14 cellular contexts compared by ENCODE assay signal in the genomic region with DNA sequence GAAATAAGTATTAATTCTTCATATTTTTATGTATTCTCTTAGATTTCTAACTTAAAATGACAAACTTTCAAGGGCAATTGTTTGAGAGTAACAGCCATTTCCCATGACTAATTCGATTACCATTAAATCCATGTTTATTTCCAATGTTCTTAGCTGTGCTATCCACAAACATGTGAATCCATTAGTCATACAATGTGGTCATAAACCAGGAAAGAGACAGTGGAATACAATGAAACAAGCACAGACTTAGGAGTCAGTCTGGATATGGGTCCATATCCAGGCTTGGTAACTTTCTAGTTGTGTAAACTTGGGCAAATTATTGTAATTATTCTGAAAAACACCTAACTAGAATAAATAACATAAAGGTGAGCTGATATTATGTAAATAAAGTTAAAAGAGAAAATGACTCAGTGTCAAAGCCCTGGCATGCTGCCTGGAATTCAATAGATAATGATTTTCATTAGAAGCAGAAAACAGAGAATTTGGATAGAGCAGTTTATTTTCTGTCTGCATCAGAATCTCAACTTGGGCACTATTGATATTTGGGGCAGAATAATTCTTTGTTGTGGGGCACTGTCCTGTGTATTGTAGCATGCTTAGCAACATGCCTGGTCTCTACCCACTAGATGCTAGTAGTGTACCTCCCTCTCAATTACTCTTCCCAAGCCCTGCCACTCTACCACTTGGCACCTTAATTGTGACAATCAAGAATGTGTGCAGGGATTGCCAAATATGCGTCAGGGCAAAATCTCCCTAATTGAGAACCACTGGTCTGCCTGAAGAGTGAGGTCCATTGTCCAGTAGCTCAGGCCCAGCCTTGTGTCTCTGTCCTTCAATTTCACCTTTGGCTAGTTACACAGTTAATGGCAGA. TPM values are rescaled to one million over a fixed set of nuclear protein-coding genes. Genes with fewer than 3 reads are reported as not detected.
DNase-seq lines count a peak whose midpoint lies in the region; ATAC-seq and TF ChIP-seq lines count a peak whose summit lies in the region.
"Had no signal": no experiment of that assay in that cellular context is flagged by ENCODE, and none has a peak within 500 bp of the region (broad histone marks: within the 10 kb centered on the region; RNA-seq: fewer than 3 reads in every experiment).

No MANE protein-coding gene starts in this region.

- no peak overlapping the region for H3K27ac ChIP-seq in adrenal gland
- H3K27ac ChIP-seq: BLaER1 had no signal

- no peak for TF ChIP-seq CTCF in adrenal gland (IDR thresholded peaks at IDR 0.05)

- H3K36me3 ChIP-seq in adrenal gland (replicated peaks in 1 of 2) = no peaks in the 10 kb centered on the region
- H3K36me3 ChIP-seq: BLaER1 had no signal

- H3K27me3 ChIP-seq in adrenal gland = no peaks in the 10 kb centered on the region
- H3K27me3 ChIP-seq: BLaER1 had no signal

- ATAC-seq in GM21515 (IDR thresholded peaks at IDR 0.05; ENCODE audit: unreplicated experiment) (no peak), HG03039 (IDR thresholded peaks at IDR 0.05; ENCODE audit: unreplicated experiment) (no peak), HG03432 (IDR thresholded peaks at IDR 0.05; ENCODE audit: unreplicated experiment) (no peak)

- intact Hi-C loops in adrenal gland (cut with DNase I) = no loop called here

- no peaks in the 10 kb centered on the region for H3K4me1 ChIP-seq in adrenal gland (replicated peaks in 1 of 2)
- H3K4me1 ChIP-seq: BLaER1 had no signal

- TF ChIP-seq POLR2A in adrenal gland (IDR thresholded peaks at IDR 0.05) = no peak

- no peak overlapping the region for H3K4me3 ChIP-seq in adrenal gland
- H3K4me3 ChIP-seq: BLaER1 had no signal

- no peaks in the 10 kb centered on the region for H3K9me3 ChIP-seq in adrenal gland (replicated peaks in 1 of 3)
- H3K9me3 ChIP-seq: BLaER1 had no signal

- 40 to 55% (median 52%) methylated on average over 2 of the region's 2 CpGs for WGBS in adrenal gland, 4 donors

- DNase-seq in H4 (ENCODE audit: low spot score) (peak; percentile 64), adrenal gland (peak in 6 of 7 donors; percentile 16 to 53 (median 32)), fibroblast of the conjunctiva (ENCODE audit: low read depth) (peak; percentile 26), myocyte (ENCODE audit: low read depth) (peak; percentile 47), germinal center (ENCODE audit: low spot score) (no peak)
- DNase-seq: activated CD8-positive, alpha-beta memory T cell treated with anti-CD3 and anti-CD28 coated beads, Interleukin-2, amount 50 U/mL, for 48 hours; NCI-H146; NCI-H524 treated with DMSO at 0.1 percent for 48 hours had no signal

RNA-seq across cellular contexts. Expression of gene SLC27A6, which starts 44.7 kb away (rescaled TPM):
- total RNA-seq in H4 (2014; rRNA removed; shearing (Covaris generic)) = 0.37 and 0.45 TPM in 2 replicates
- total RNA-seq in adrenal gland = 100 to 1,000 TPM in 1 of 8 donors, 10 to 100 TPM in 6, 1 to 10 TPM in 1; 9.4 to 108 (median 19.0) TPM
- polyA plus RNA-seq in adrenal gland = 1 to 10 TPM; 1.0 to 2.4 (median 1.6) TPM
- 0.21 TPM in 1 of 2 replicates, not detected in the other for total RNA-seq in myocyte
- polyA plus RNA-seq in myocyte (2012) = not detected
- total RNA-seq: mononuclear cell, posterior vena cava had no signal
